Comparison of ENCODE assay signal across 21 cellular contexts in genomic region chr5:135393691-135394090, GRCh38. TPM values are rescaled to one million over a fixed set of nuclear protein-coding genes. Genes with fewer than 3 reads are reported as not detected.
DNase-seq lines count a peak whose midpoint lies in the region; ATAC-seq and TF ChIP-seq lines count a peak whose summit lies in the region.
"Had no signal": no experiment of that assay in that cellular context is flagged by ENCODE, and none has a peak within 500 bp of the region (broad histone marks: within the 10 kb centered on the region; RNA-seq: fewer than 3 reads in every experiment).

No MANE protein-coding gene starts in this region.

- TF ChIP-seq CTCF in Loucy (conservative IDR thresholded peaks at IDR 0.05; ENCODE audit: low read length) = no peak
- no peak for TF ChIP-seq CTCF in esophagus squamous epithelium (IDR thresholded peaks at IDR 0.05)

- TF ChIP-seq POLR2A in esophagus squamous epithelium (IDR thresholded peaks at IDR 0.05) = no peak

- peaks cover 73 to 74% of the 10 kb centered on the region in 2 donors for H3K4me1 Mint-ChIP-seq in natural killer cell treated with Interleukin-12 subunit alpha and Interleukin-12 subunit beta and Interleukin-15 and Interleukin-18, amount 100 ng/mL, for 72 hours (ENCODE audit: low read depth in 2 of 2)

- intact Hi-C loops in esophagus squamous epithelium (cut with DNase I) (no loop called here), posterior cingulate gyrus (cut with DNase I) (no loop called here)

- no peaks in the 10 kb centered on the region for H3K27me3 Mint-ChIP-seq in natural killer cell treated with Interleukin-12 subunit alpha and Interleukin-12 subunit beta and Interleukin-15 and Interleukin-18, amount 100 ng/mL, for 72 hours
- H3K27me3 Mint-ChIP-seq: naive thymus-derived CD8-positive, alpha-beta T cell had no signal

- peaks cover 92% of the 10 kb centered on the region for H3K4me1 ChIP-seq in BLaER1
- peaks cover 84% of the 10 kb centered on the region for H3K4me1 ChIP-seq in Loucy (ENCODE audit: insufficient read depth, low read length, poor library complexity, severe bottlenecking)
- peaks cover 32 to 96% (median 77%) of the 10 kb centered on the region in 3 donors for H3K4me1 ChIP-seq in esophagus squamous epithelium

- no peaks in the 10 kb centered on the region for H3F3A ChIP-seq in Loucy (ENCODE audit: low read depth)

- H2AFZ ChIP-seq in Loucy (ENCODE audit: low read length) = no peak overlapping the region

- ATAC-seq in natural killer cell treated with Interleukin-12 subunit alpha and Interleukin-12 subunit beta and Interleukin-15 and Interleukin-18, amount 100 ng/mL, for 72 hours = no peak
- ATAC-seq in HG03039 (IDR thresholded peaks at IDR 0.05; ENCODE audit: unreplicated experiment) = no peak
- ATAC-seq in HG03432 (IDR thresholded peaks at IDR 0.05; ENCODE audit: unreplicated experiment) = no peak
- ATAC-seq: K562; naive thymus-derived CD8-positive, alpha-beta T cell had no signal

- H3K9me3 Mint-ChIP-seq in natural killer cell treated with Interleukin-12 subunit alpha and Interleukin-12 subunit beta and Interleukin-15 and Interleukin-18, amount 100 ng/mL, for 72 hours = no peaks in the 10 kb centered on the region
- H3K9me3 Mint-ChIP-seq: naive thymus-derived CD8-positive, alpha-beta T cell had no signal

- peaks cover 100% of the 10 kb centered on the region for H4K20me1 ChIP-seq in BLaER1
- peaks cover 99% of the 10 kb centered on the region for H4K20me1 ChIP-seq in Loucy (ENCODE audit: insufficient read depth, low read length, poor library complexity, severe bottlenecking)

- H3K9me3 ChIP-seq in BLaER1 (no peaks in the 10 kb centered on the region), Loucy (ENCODE audit: insufficient read depth, low read depth, low read length) (no peaks in the 10 kb centered on the region), esophagus squamous epithelium (no peaks in the 10 kb centered on the region)
- H3K9me3 ChIP-seq: right lobe of liver, SK-N-SH, tibial nerve had no signal

- DNase-seq in esophagus squamous epithelium (lab: John Stamatoyannopoulos, UW) = no peak
- DNase-seq in natural killer cell treated with Interleukin-12 subunit alpha and Interleukin-12 subunit beta and Interleukin-15 and Interleukin-18, amount 100 ng/mL, for 72 hours (ENCODE audit: low spot score) = no peak
- DNase-seq in GOT3 (lab: John Stamatoyannopoulos, UW) = no peak
- DNase-seq in posterior cingulate gyrus = no peak
- DNase-seq: activated CD4-positive, alpha-beta T cell treated with anti-CD3 and anti-CD28 coated beads, Interleukin-2, amount 50 U/mL, for 4 hours; anterior cingulate cortex; DMS79; erythroblast; left ventricle myocardium superior; naive thymus-derived CD8-positive, alpha-beta T cell; NCI-H1694; NCI-H510A; right lobe of liver; SK-N-SH had no signal

- H3K36me3 ChIP-seq in BLaER1 (peaks cover 65% of the 10 kb centered on the region), Loucy (ENCODE audit: insufficient read depth, low read length) (peaks cover 49% of the 10 kb centered on the region; the same call in 1 of the 2 replicates), esophagus squamous epithelium (peaks cover 0 to 37% (median 7%) of the 10 kb centered on the region in 3 donors)

- H3K27me3 ChIP-seq in BLaER1 (no peaks in the 10 kb centered on the region), Loucy (ENCODE audit: insufficient read depth, low read length, poor library complexity, severe bottlenecking) (peaks cover 5% of the 10 kb centered on the region), esophagus squamous epithelium (no peaks in the 10 kb centered on the region)
- H3K27me3 ChIP-seq: right lobe of liver, tibial nerve had no signal

- peaks cover 100% of the 10 kb centered on the region for H3K79me2 ChIP-seq in Loucy (ENCODE audit: insufficient read depth, low read length)

- H3K36me3 Mint-ChIP-seq in natural killer cell treated with Interleukin-12 subunit alpha and Interleukin-12 subunit beta and Interleukin-15 and Interleukin-18, amount 100 ng/mL, for 72 hours = peaks cover 13% of the 10 kb centered on the region

- 56 to 67% methylated on average over 3 of the region's 3 CpGs for WGBS in esophagus squamous epithelium, 2 donors

- peak overlapping the region; percentile 6; the same call in 1 of the 2 replicates for H3K9ac ChIP-seq in BLaER1
- peak overlapping the region; percentile 99 for H3K9ac ChIP-seq in Loucy (ENCODE audit: low read depth, low read length, poor library complexity, severe bottlenecking)
- H3K9ac ChIP-seq: SK-N-SH had no signal

- peak overlapping the region in 1 of 2 donors; percentile 68 for H3K27ac Mint-ChIP-seq in natural killer cell treated with Interleukin-12 subunit alpha and Interleukin-12 subunit beta and Interleukin-15 and Interleukin-18, amount 100 ng/mL, for 72 hours

- H3K4me3 ChIP-seq in BLaER1 = no peak overlapping the region
- H3K4me3 ChIP-seq in Loucy (ENCODE audit: low read length, poor library complexity, severe bottlenecking) = peak overlapping the region; percentile 84
- no peak overlapping the region for H3K4me3 ChIP-seq in esophagus squamous epithelium
- H3K4me3 ChIP-seq: K562, right lobe of liver, tibial nerve had no signal

- no peaks in the 10 kb centered on the region for H3K9me2 ChIP-seq in Loucy (replicated peaks; ENCODE audit: low read depth, low read length)
- H3K9me2 ChIP-seq: SK-N-SH had no signal

- H3K4me2 ChIP-seq in BLaER1 (peak overlapping the region; percentile 98), Loucy (ENCODE audit: low read depth, low read length, poor library complexity, severe bottlenecking) (peak overlapping the region; percentile 93)
- H3K4me2 ChIP-seq: SK-N-SH had no signal

- H3K27ac ChIP-seq in BLaER1 (no peak overlapping the region), esophagus squamous epithelium (peak overlapping the region in 3 of 4 donors; percentile 12 to 71 (median 39))

- H3K4me3 Mint-ChIP-seq in natural killer cell treated with Interleukin-12 subunit alpha and Interleukin-12 subunit beta and Interleukin-15 and Interleukin-18, amount 100 ng/mL, for 72 hours = peak overlapping the region; percentile 55

RNA-seq across cellular contexts. Expression of gene MACROH2A1, which starts 5.3 kb away (rescaled TPM):
- total RNA-seq in esophagus squamous epithelium = 100 to 1,000 TPM; 278 to 355 (median 319) TPM
- total RNA-seq in natural killer cell treated with Interleukin-12 subunit alpha and Interleukin-12 subunit beta and Interleukin-15 and Interleukin-18, amount 100 ng/mL, for 72 hours = 100 to 1,000 TPM; 163 to 252 TPM

RNA-seq across cellular contexts. Expression of gene DCANP1, which starts 53.5 kb away (rescaled TPM):
- total RNA-seq in esophagus squamous epithelium = under 1 TPM in 2 of 4 donors, not detected in 2; 0.44 to 0.57 TPM
- total RNA-seq in natural killer cell treated with Interleukin-12 subunit alpha and Interleukin-12 subunit beta and Interleukin-15 and Interleukin-18, amount 100 ng/mL, for 72 hours = not detected
- total RNA-seq: H4; K562; left ventricle myocardium superior; naive thymus-derived CD8-positive, alpha-beta T cell; right lobe of liver; tibial nerve had no signal

RNA-seq across cellular contexts. Expression of gene TIFAB, which starts 58.5 kb away (rescaled TPM):
- total RNA-seq in esophagus squamous epithelium = under 1 TPM in 3 of 4 donors, not detected in 1; under 0.01 to 0.18 (median 0.08) TPM
- not detected for total RNA-seq in natural killer cell treated with Interleukin-12 subunit alpha and Interleukin-12 subunit beta and Interleukin-15 and Interleukin-18, amount 100 ng/mL, for 72 hours
- total RNA-seq: H4; K562; left ventricle myocardium superior; naive thymus-derived CD8-positive, alpha-beta T cell; tibial nerve had no signal
